19 cellular contexts compared by ENCODE assay signal in genomic region chr14:39315859-39316444, GRCh38.
"Had no signal": no experiment of that assay in that cellular context is flagged by ENCODE, and none has a peak within 500 bp of the region (broad histone marks: within the 10 kb centered on the region; RNA-seq: fewer than 3 reads in every experiment).

No MANE protein-coding gene starts in this region.

- H3K4me1 ChIP-seq: heart left ventricle, prostate gland, transverse colon, vagina had no signal

- H3K4me3 Mint-ChIP-seq: endodermal cell, immature natural killer cell had no signal

- H3K27ac Mint-ChIP-seq: activated T-helper 2 cell treated with anti-CD3 and anti-CD28 coated beads, Interferon-gamma antibody, Interleukin-2, Interleukin-4, amounts not matched to agents 10 μg/mL and 5 μg/mL and 100 μg/mL, durations not matched to agents 14 hours and 24 hours and 36 hours; endodermal cell had no signal

- H3K36me3 ChIP-seq: prostate gland had no signal

- H3K4me3 ChIP-seq: cardiac muscle cell, dorsolateral prefrontal cortex, heart left ventricle, lung, prostate gland, skin epidermis, transverse colon, vagina had no signal

- H3K27me3 ChIP-seq: cardiac muscle cell, dorsolateral prefrontal cortex, heart left ventricle, transverse colon, vagina had no signal

- ATAC-seq: heart left ventricle; right cardiac atrium; stimulated activated naive CD8-positive, alpha-beta T cell treated with anti-CD3 and anti-CD28 coated beads, Interleukin-15, Interleukin-2, amounts not matched to agents 100 U/mL and 50 U/mL, for 24 hours had no signal

- H3K9me3 ChIP-seq: heart left ventricle, prostate gland, transverse colon, vagina had no signal

- DNase-seq: activated CD4-positive, alpha-beta T cell treated with anti-CD3 and anti-CD28 coated beads for 1 hour; activated CD4-positive, alpha-beta T cell treated with anti-CD3 and anti-CD28 coated beads, Interleukin-2, amount 50 U/mL, for 48 hours; activated naive CD4-positive, alpha-beta T cell treated with anti-CD3 and anti-CD28 coated beads, Interleukin-2, amount 50 U/mL, for 16 hours; dorsolateral prefrontal cortex; endodermal cell; heart left ventricle; immature natural killer cell; right cardiac atrium; stimulated activated CD4-positive, alpha-beta T cell treated with anti-CD3 and anti-CD28 coated beads, Interleukin-15, amount 100 ng/mL, for 24 hours; stimulated activated CD4-positive, alpha-beta T cell treated with anti-CD3 and anti-CD28 coated beads, Interleukin-4, amount 100 ng/mL, for 24 hours; stimulated activated naive CD8-positive, alpha-beta T cell treated with anti-CD3 and anti-CD28 coated beads, Interleukin-15, Interleukin-2, amounts not matched to agents 100 U/mL and 50 U/mL, for 24 hours; transverse colon had no signal

- H3K27ac ChIP-seq: cardiac muscle cell, dorsolateral prefrontal cortex, heart left ventricle, prostate gland, skin epidermis, transverse colon, vagina, VCaP had no signal

- H3K9me3 Mint-ChIP-seq: activated T-helper 2 cell treated with anti-CD3 and anti-CD28 coated beads, Interferon-gamma antibody, Interleukin-2, Interleukin-4, amounts not matched to agents 10 μg/mL and 5 μg/mL and 100 μg/mL, durations not matched to agents 14 hours and 24 hours and 36 hours; endodermal cell had no signal
